In the genomic region with DNA sequence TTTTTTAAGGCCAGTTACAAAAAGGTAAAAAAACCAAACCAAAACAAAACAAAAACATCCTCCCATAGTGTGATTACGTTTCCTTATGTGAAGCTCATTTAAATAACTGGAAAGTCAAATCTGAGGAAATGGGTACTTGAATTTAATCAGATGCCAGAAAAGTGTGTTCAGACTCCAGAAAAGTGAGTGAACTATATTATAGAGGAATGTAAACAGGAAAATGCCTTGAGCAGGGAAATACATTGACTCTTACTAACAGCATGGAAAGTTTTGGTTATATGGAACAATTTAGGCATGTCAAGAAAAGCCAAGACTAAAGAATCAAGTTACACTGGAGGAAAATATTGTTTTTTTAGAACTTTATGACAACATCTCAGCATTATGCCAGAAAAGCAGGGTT, we compare ENCODE assay signal across 17 cellular contexts. TPM values are rescaled to one million over a fixed set of nuclear protein-coding genes. Genes with fewer than 3 reads are reported as not detected.
DNase-seq lines count a peak whose midpoint lies in the region; ATAC-seq and TF ChIP-seq lines count a peak whose summit lies in the region.
"Had no signal": no experiment of that assay in that cellular context is flagged by ENCODE, and none has a peak within 500 bp of the region (broad histone marks: within the 10 kb centered on the region; RNA-seq: fewer than 3 reads in every experiment).

No MANE protein-coding gene starts in this region.

- DNase-seq in NCI-H748 (lab: John Stamatoyannopoulos, UW; ENCODE audit: unreplicated experiment), result peak; percentile 28
- no peak for DNase-seq in NCI-H748 treated with DMSO at 0.1 percent for 48 hours (lab: John Stamatoyannopoulos, UW)
- no peak for DNase-seq in RWPE2 (ENCODE audit: low spot score)
- no peak for DNase-seq in epithelial cell of prostate (ENCODE audit: low read depth, low spot score)
- no peak for DNase-seq in thoracic aorta (ENCODE audit: low spot score)
- no peak for DNase-seq in endodermal cell
- DNase-seq in brain microvascular endothelial cell, result no peak
- no peak for DNase-seq in Ammon's horn (ENCODE audit: low spot score)
- DNase-seq: activated CD4-positive, alpha-beta T cell treated with anti-CD3 and anti-CD28 coated beads for 4 hours; Caco-2; colonic mucosa; gastrocnemius medialis; immature natural killer cell; NCI-H1092; occipital lobe had no signal

- H3K27ac ChIP-seq in RWPE2 (ENCODE audit: poor library complexity, severe bottlenecking), result no peak overlapping the region
- H3K27ac ChIP-seq in epithelial cell of prostate, result peak overlapping the region; percentile 5
- peak overlapping the region; percentile 17 to 20 for H3K27ac ChIP-seq in thoracic aorta
- no peak overlapping the region for H3K27ac ChIP-seq in endodermal cell (ENCODE audit: low read depth, low read length)
- H3K27ac ChIP-seq in brain microvascular endothelial cell, result no peak overlapping the region
- H3K27ac ChIP-seq: colonic mucosa, gastrocnemius medialis, skin epidermis had no signal

- H3K4me1 Mint-ChIP-seq in endodermal cell, result peaks cover 11% of the 10 kb centered on the region
- H3K4me1 Mint-ChIP-seq: immature natural killer cell had no signal

- H3K4me3 Mint-ChIP-seq in endodermal cell, result no peak overlapping the region
- H3K4me3 Mint-ChIP-seq: immature natural killer cell; T-helper 1 cell treated with Interleukin-12 subunit alpha and Interleukin-12 subunit beta and Interleukin-4 antibody, amounts not matched to agents 30 μg/mL and 1 μg/mL, for 36 hours had no signal

- TF ChIP-seq CTCF in RWPE2 (IDR thresholded peaks at IDR 0.05; ENCODE audit: poor library complexity, severe bottlenecking), result no peak
- no peak for TF ChIP-seq CTCF in thoracic aorta (IDR thresholded peaks at IDR 0.05)
- TF ChIP-seq CTCF in endodermal cell (conservative IDR thresholded peaks at IDR 0.05), result no peak
- no peak for TF ChIP-seq CTCF in brain microvascular endothelial cell (IDR thresholded peaks at IDR 0.05; ENCODE audit: low read depth, low read length, missing control alignments)

- in situ Hi-C loops in brain microvascular endothelial cell (cut with HindIII; ENCODE audit: low pct_ligation_motif_present, low sequenced_read_pairs), result no loop called here

- H3K9me3 ChIP-seq in RWPE2 (ENCODE audit: severe bottlenecking), result no peaks in the 10 kb centered on the region
- H3K9me3 ChIP-seq in thoracic aorta, result peaks cover 8% of the 10 kb centered on the region
- no peaks in the 10 kb centered on the region for H3K9me3 ChIP-seq in endodermal cell (ENCODE audit: control insufficient read depth, low read length)
- H3K9me3 ChIP-seq: Caco-2, colonic mucosa, gastrocnemius medialis had no signal

- H3K9ac ChIP-seq in endodermal cell (ENCODE audit: extremely low read depth, low read length, poor library complexity, severe bottlenecking), result no peak overlapping the region

- H3K36me3 ChIP-seq in RWPE2 (ENCODE audit: low read depth) (no peaks in the 10 kb centered on the region), thoracic aorta (no peaks in the 10 kb centered on the region), endodermal cell (ENCODE audit: control insufficient read depth, insufficient read depth, low read length) (no peaks in the 10 kb centered on the region), brain microvascular endothelial cell (replicated peaks) (no peaks in the 10 kb centered on the region)
- H3K36me3 ChIP-seq: colonic mucosa, gastrocnemius medialis had no signal

- ATAC-seq in RWPE2 (ENCODE audit: low read depth) (peak; percentile 29; the same call in 1 of the 3 replicates), thoracic aorta (ENCODE audit: insufficient number of reproducible peaks, low FRiP score, low read depth) (no peak)
- ATAC-seq: gastrocnemius medialis had no signal

- no peaks in the 10 kb centered on the region for H3K4me1 ChIP-seq in RWPE2 (ENCODE audit: insufficient read depth, poor library complexity, severe bottlenecking)
- H3K4me1 ChIP-seq in thoracic aorta (ENCODE audit: control insufficient read depth in 1 of 2, low read depth in 2 of 2), result peaks cover 6 to 18% of the 10 kb centered on the region in 2 donors
- H3K4me1 ChIP-seq in endodermal cell (ENCODE audit: control insufficient read depth, insufficient read depth, low read length), result peaks cover 2% of the 10 kb centered on the region
- H3K4me1 ChIP-seq: Caco-2, colonic mucosa had no signal

- WGBS in endodermal cell (ENCODE audit: insufficient coverage in 1 of 2, insufficient read length in 1 of 2), 2 experiments, result 81% methylated on average over 1 of the region's 1 CpG; no CpG with 5 or more reads in 1 of the 2 experiments

- H3K27me3 ChIP-seq in RWPE2 (ENCODE audit: insufficient read depth, poor library complexity, severe bottlenecking), result no peaks in the 10 kb centered on the region
- H3K27me3 ChIP-seq in thoracic aorta (replicated peaks; ENCODE audit: insufficient read depth), result no peaks in the 10 kb centered on the region
- no peaks in the 10 kb centered on the region for H3K27me3 ChIP-seq in endodermal cell (ENCODE audit: control insufficient read depth, insufficient read depth, low read length, poor library complexity, severe bottlenecking)
- H3K27me3 ChIP-seq in brain microvascular endothelial cell (replicated peaks), result no peaks in the 10 kb centered on the region
- H3K27me3 ChIP-seq: colonic mucosa, gastrocnemius medialis had no signal

- no peaks in the 10 kb centered on the region for H3K27me3 Mint-ChIP-seq in endodermal cell (ENCODE audit: insufficient read depth)

- H3K27ac Mint-ChIP-seq in endodermal cell, result no peak overlapping the region
- H3K27ac Mint-ChIP-seq: immature natural killer cell; T-helper 1 cell treated with Interleukin-12 subunit alpha and Interleukin-12 subunit beta and Interleukin-4 antibody, amounts not matched to agents 30 μg/mL and 1 μg/mL, for 36 hours had no signal

- no peaks in the 10 kb centered on the region for H3K36me3 Mint-ChIP-seq in endodermal cell (ENCODE audit: low read depth)
- H3K36me3 Mint-ChIP-seq: immature natural killer cell had no signal

- no peaks in the 10 kb centered on the region for H3K9me3 Mint-ChIP-seq in endodermal cell
- H3K9me3 Mint-ChIP-seq: T-helper 1 cell treated with Interleukin-12 subunit alpha and Interleukin-12 subunit beta and Interleukin-4 antibody, amounts not matched to agents 30 μg/mL and 1 μg/mL, for 36 hours had no signal

- no peak overlapping the region for H3K4me3 ChIP-seq in RWPE2 (ENCODE audit: severe bottlenecking)
- H3K4me3 ChIP-seq in thoracic aorta, result no peak overlapping the region
- H3K4me3 ChIP-seq in endodermal cell (ENCODE audit: low read length), result no peak overlapping the region
- H3K4me3 ChIP-seq in brain microvascular endothelial cell (ENCODE audit: low read depth, low read length), result no peak overlapping the region
- H3K4me3 ChIP-seq: colonic mucosa, gastrocnemius medialis, skin epidermis had no signal

RNA-seq across cellular contexts. Expression of a gene that starts 37.8 kb away (rescaled TPM):
- total RNA-seq in thoracic aorta (10 to 100 TPM; 24.7 to 31.0 TPM), endodermal cell (10 to 100 TPM; 45.4 to 58.4 TPM)
- polyA plus RNA-seq in endodermal cell (2013, experiment 1 of 2), result 39.5 TPM
- 34.2 TPM for polyA plus RNA-seq in endodermal cell (2013, experiment 2 of 2)

Comparison
In these comparisons a context has a peak if more than half of its experiments do, and no peak if none do; other contexts are left out.
1. H3K27ac ChIP-seq: peak in epithelial cell of prostate (single experiment) and thoracic aorta (2 of 2); none in RWPE2 (single experiment), endodermal cell (single experiment) and brain microvascular endothelial cell (single experiment).